Comparison of ENCODE assay signal across 1 cellular context in the genomic region with DNA sequence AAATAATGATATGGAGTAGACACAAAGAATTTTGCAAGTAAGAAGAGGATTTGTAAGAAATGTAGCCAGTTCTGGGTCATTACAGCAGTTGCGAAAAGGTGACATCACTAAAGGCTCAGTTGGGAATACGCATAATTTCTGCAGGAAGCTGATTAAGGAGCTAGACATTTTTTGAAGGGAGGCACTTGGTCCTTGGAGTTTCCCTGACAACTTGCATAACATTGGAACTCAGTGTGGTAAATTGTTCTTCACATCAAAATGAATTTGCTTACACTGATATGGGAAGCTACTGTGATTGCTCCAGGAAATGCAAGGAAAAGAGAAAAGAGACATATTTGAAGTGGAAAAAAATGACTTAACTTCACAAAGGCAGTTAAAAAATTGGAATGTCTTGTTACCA.
TF ChIP-seq lines count a peak whose summit lies in the region.

No MANE protein-coding gene starts in this region.

TF ChIP-seq in WTC11, 78 proteins besides CTCF, POLR2A, EP300 and RAD21 (continued from another document):
- TF ChIP-seq, protein P1, sequence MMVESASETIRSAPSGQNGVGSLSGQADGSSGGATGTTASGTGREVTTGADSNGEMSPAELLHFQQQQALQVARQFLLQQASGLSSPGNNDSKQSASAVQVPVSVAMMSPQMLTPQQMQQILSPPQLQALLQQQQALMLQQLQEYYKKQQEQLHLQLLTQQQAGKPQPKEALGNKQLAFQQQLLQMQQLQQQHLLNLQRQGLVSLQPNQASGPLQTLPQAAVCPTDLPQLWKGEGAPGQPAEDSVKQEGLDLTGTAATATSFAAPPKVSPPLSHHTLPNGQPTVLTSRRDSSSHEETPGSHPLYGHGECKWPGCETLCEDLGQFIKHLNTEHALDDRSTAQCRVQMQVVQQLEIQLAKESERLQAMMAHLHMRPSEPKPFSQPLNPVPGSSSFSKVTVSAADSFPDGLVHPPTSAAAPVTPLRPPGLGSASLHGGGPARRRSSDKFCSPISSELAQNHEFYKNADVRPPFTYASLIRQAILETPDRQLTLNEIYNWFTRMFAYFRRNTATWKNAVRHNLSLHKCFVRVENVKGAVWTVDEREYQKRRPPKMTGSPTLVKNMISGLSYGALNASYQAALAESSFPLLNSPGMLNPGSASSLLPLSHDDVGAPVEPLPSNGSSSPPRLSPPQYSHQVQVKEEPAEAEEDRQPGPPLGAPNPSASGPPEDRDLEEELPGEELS (CRISPR knock-in tag; IDR thresholded peaks at IDR 0.05): no peak
- TF ChIP-seq, protein P2, sequence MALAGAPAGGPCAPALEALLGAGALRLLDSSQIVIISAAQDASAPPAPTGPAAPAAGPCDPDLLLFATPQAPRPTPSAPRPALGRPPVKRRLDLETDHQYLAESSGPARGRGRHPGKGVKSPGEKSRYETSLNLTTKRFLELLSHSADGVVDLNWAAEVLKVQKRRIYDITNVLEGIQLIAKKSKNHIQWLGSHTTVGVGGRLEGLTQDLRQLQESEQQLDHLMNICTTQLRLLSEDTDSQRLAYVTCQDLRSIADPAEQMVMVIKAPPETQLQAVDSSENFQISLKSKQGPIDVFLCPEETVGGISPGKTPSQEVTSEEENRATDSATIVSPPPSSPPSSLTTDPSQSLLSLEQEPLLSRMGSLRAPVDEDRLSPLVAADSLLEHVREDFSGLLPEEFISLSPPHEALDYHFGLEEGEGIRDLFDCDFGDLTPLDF (CRISPR knock-in tag; IDR thresholded peaks at IDR 0.05): no peak
- TF ChIP-seq ZNF232 (CRISPR knock-in tag; IDR thresholded peaks at IDR 0.05) (no peak), FOXJ3 (CRISPR knock-in tag; IDR thresholded peaks at IDR 0.05; ENCODE audit: borderline replicate concordance) (no peak), NR3C1 (CRISPR knock-in tag; conservative IDR thresholded peaks at IDR 0.05; ENCODE audit: low read depth) (no peak)
- TF ChIP-seq, protein P3, sequence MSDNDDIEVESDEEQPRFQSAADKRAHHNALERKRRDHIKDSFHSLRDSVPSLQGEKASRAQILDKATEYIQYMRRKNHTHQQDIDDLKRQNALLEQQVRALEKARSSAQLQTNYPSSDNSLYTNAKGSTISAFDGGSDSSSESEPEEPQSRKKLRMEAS (CRISPR knock-in tag; IDR thresholded peaks at IDR 0.05): no peak
